In genomic region chr3:188401244-188401604, GRCh38 we compare ENCODE assay signal across 1 cellular context.
TF ChIP-seq lines count a peak whose summit lies in the region.

No MANE protein-coding gene starts in this region.

TF ChIP-seq in HepG2, 621 proteins besides CTCF, POLR2A, EP300 and RAD21:
- TF ChIP-seq GATAD2A (CRISPR knock-in tag; IDR thresholded peaks at IDR 0.05) = peak; percentile 53
- 0 out of 2 replicates have a peak, but pooled peaks have one; percentile 12 for TF ChIP-seq FOXA3 (CRISPR knock-in tag; IDR thresholded peaks at IDR 0.05)
- no peak for TF ChIP-seq RARG (CRISPR knock-in tag; IDR thresholded peaks at IDR 0.05; ENCODE audit: low read depth)
- 0 out of 2 replicates have a peak, but pooled peaks have one; percentile 27 for TF ChIP-seq PAXIP1 (CRISPR knock-in tag; conservative IDR thresholded peaks at IDR 0.05)
- TF ChIP-seq CHD4 (IDR thresholded peaks at IDR 0.05; ENCODE audit: borderline replicate concordance, low read length) = 0 out of 2 replicates have a peak, but pooled peaks have one; percentile 30
- TF ChIP-seq SMYD3 (CRISPR knock-in tag; IDR thresholded peaks at IDR 0.05) = no peak
- peak; percentile 15; the same call in 1 of the 2 replicates for TF ChIP-seq CEBPB (IDR thresholded peaks at IDR 0.05; ENCODE audit: borderline replicate concordance, low read depth, low read length)
- peak; percentile 29; the same call in 1 of the 2 replicates for TF ChIP-seq RXRB (CRISPR knock-in tag; IDR thresholded peaks at IDR 0.05; ENCODE audit: borderline replicate concordance)
- TF ChIP-seq HNF4A (CRISPR knock-in tag; IDR thresholded peaks at IDR 0.05) = peak; percentile 44
- TF ChIP-seq CREBL2 (CRISPR knock-in tag; IDR thresholded peaks at IDR 0.05; ENCODE audit: borderline replicate concordance) = no peak
- TF ChIP-seq PPARG (CRISPR knock-in tag; conservative IDR thresholded peaks at IDR 0.05) = peak; percentile 71
